Comparison of ENCODE assay signal across 8 cellular contexts in genomic region chr7:74405191-74405898, GRCh38. TPM values are rescaled to one million over a fixed set of nuclear protein-coding genes. Genes with fewer than 3 reads are reported as not detected.
DNase-seq lines count a peak whose midpoint lies in the region; ATAC-seq, FAIRE-seq and TF ChIP-seq lines count a peak whose summit lies in the region.

No MANE protein-coding gene starts in this region.

- TF ChIP-seq CTCF in NB4 (IDR thresholded peaks at IDR 0.05; ENCODE audit: low read depth, low read length) (peak; percentile 90), bronchial epithelial cell (IDR thresholded peaks at IDR 0.05; ENCODE audit: insufficient read depth, low read length, severe bottlenecking) (peak; percentile 68), nephron progenitor cell (IDR thresholded peaks at IDR 0.05) (peak; percentile 66), prostate gland (IDR thresholded peaks at IDR 0.05) (no peak)

- H3K27me3 Mint-ChIP-seq in nephron progenitor cell (ENCODE audit: low read depth, poor library complexity), result peaks cover 17% of the 10 kb centered on the region

- H3K27me3 ChIP-seq in bronchial epithelial cell (ENCODE audit: control insufficient read depth, insufficient read depth, low read length) (no peaks in the 10 kb centered on the region), prostate gland (replicated peaks; ENCODE audit: insufficient read depth) (no peaks in the 10 kb centered on the region)

- H3K4me1 Mint-ChIP-seq in nephron progenitor cell, result peaks cover 9% of the 10 kb centered on the region

- H3K36me3 ChIP-seq in bronchial epithelial cell (ENCODE audit: control insufficient read depth, insufficient read depth, low read length), result peaks cover 3% of the 10 kb centered on the region
- H3K36me3 ChIP-seq in prostate gland, result no peaks in the 10 kb centered on the region

- peak; percentile 46 for DNase-seq in Daoy (ENCODE audit: low read depth)
- peak; percentile 97 for DNase-seq in NB4 (ENCODE audit: low read depth)
- no peak for DNase-seq in bronchial epithelial cell (ENCODE audit: low read depth)
- DNase-seq in nephron progenitor cell, result peak; percentile 66
- no peak for DNase-seq in SHP77 (lab: John Stamatoyannopoulos, UW)
- no peak for DNase-seq in prostate gland (ENCODE audit: low spot score)
- DNase-seq in globus pallidus (ENCODE audit: low spot score), result no peak

- no peaks in the 10 kb centered on the region for H3K9me3 Mint-ChIP-seq in nephron progenitor cell

- no peak overlapping the region for H3K27ac Mint-ChIP-seq in nephron progenitor cell

- no peak for ATAC-seq in GM19463 (IDR thresholded peaks at IDR 0.05; ENCODE audit: unreplicated experiment)

- intact Hi-C loops in prostate gland (cut with DNase I), result no loop called here

- H3K36me3 Mint-ChIP-seq in nephron progenitor cell (ENCODE audit: low read depth), result peaks cover 10% of the 10 kb centered on the region

- no peak for FAIRE-seq in bronchial epithelial cell (lab: Jason Lieb, UNC)

- H3K4me3 ChIP-seq in NB4 (ENCODE audit: low read depth, low read length) (peak overlapping the region; percentile 75), bronchial epithelial cell (ENCODE audit: low read depth, low read length) (no peak overlapping the region), prostate gland (no peak overlapping the region)

- no peaks in the 10 kb centered on the region for H3K9me3 ChIP-seq in prostate gland

- H3K27ac ChIP-seq in prostate gland, result no peak overlapping the region

- H3K4me1 ChIP-seq in prostate gland (replicated peaks), result no peaks in the 10 kb centered on the region

- WGBS in prostate gland, result 67% methylated on average over 31 of the region's 31 CpGs

- TF ChIP-seq POLR2A in NB4 (IDR thresholded peaks at IDR 0.05; ENCODE audit: extremely low read depth, insufficient read length) (peak; percentile 76), prostate gland (IDR thresholded peaks at IDR 0.05) (no peak)

- no peak overlapping the region for H3K4me3 Mint-ChIP-seq in nephron progenitor cell

RNA-seq across cellular contexts. Expression of gene GTF2IRD1, which starts 48.4 kb away (rescaled TPM):
- total RNA-seq in Daoy (2014; rRNA removed; shearing (Covaris generic)), result 10.0 and 19.8 TPM in 2 replicates
- total RNA-seq in bronchial epithelial cell (18.2 and 23.7 TPM in 2 replicates), prostate gland (10 to 100 TPM; 24.0 to 36.6 TPM)

Comparison
In these comparisons a context has a peak if more than half of its experiments do, and no peak if none do; other contexts are left out.
1. DNase-seq: peak in Daoy (single experiment), NB4 (single experiment) and nephron progenitor cell (single experiment); none in bronchial epithelial cell (single experiment), SHP77 (0 of 2), prostate gland (single experiment) and globus pallidus (single experiment).
2. CTCF ChIP-seq: peak in NB4 (single experiment), bronchial epithelial cell (single experiment) and nephron progenitor cell (single experiment); none in prostate gland (0 of 4).